In genomic region chr14:39442293-39442692, GRCh38 we compare ENCODE assay signal across 1 cellular context.
TF ChIP-seq lines count a peak whose summit lies in the region.

No MANE protein-coding gene starts in this region.

TF ChIP-seq in GM23338, 12 proteins besides CTCF, POLR2A, EP300 and RAD21 (continued from another document):
- TF ChIP-seq CREB1 (CRISPR knock-in tag; IDR thresholded peaks at IDR 0.05; ENCODE audit: low read depth), result no peak
- TF ChIP-seq ZNF331 (CRISPR knock-in tag; IDR thresholded peaks at IDR 0.05; ENCODE audit: low read depth), result no peak
- TF ChIP-seq STAT1 (IDR thresholded peaks at IDR 0.05; ENCODE audit: unreplicated experiment), result no peak
- no peak for TF ChIP-seq ETS1 (IDR thresholded peaks at IDR 0.05)
- TF ChIP-seq, protein P1, sequence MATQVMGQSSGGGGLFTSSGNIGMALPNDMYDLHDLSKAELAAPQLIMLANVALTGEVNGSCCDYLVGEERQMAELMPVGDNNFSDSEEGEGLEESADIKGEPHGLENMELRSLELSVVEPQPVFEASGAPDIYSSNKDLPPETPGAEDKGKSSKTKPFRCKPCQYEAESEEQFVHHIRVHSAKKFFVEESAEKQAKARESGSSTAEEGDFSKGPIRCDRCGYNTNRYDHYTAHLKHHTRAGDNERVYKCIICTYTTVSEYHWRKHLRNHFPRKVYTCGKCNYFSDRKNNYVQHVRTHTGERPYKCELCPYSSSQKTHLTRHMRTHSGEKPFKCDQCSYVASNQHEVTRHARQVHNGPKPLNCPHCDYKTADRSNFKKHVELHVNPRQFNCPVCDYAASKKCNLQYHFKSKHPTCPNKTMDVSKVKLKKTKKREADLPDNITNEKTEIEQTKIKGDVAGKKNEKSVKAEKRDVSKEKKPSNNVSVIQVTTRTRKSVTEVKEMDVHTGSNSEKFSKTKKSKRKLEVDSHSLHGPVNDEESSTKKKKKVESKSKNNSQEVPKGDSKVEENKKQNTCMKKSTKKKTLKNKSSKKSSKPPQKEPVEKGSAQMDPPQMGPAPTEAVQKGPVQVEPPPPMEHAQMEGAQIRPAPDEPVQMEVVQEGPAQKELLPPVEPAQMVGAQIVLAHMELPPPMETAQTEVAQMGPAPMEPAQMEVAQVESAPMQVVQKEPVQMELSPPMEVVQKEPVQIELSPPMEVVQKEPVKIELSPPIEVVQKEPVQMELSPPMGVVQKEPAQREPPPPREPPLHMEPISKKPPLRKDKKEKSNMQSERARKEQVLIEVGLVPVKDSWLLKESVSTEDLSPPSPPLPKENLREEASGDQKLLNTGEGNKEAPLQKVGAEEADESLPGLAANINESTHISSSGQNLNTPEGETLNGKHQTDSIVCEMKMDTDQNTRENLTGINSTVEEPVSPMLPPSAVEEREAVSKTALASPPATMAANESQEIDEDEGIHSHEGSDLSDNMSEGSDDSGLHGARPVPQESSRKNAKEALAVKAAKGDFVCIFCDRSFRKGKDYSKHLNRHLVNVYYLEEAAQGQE (IDR thresholded peaks at IDR 0.05; ENCODE audit: unreplicated experiment), result no peak
- TF ChIP-seq JUNB (IDR thresholded peaks at IDR 0.05; ENCODE audit: unreplicated experiment), result no peak
- no peak for TF ChIP-seq EZH2phosphoT487 (IDR thresholded peaks at IDR 0.05; ENCODE audit: unreplicated experiment)
- no peak for TF ChIP-seq POLR2AphosphoS5 (IDR thresholded peaks at IDR 0.05; ENCODE audit: low read depth)
- no peak for TF ChIP-seq ZNF114 (CRISPR knock-in tag; IDR thresholded peaks at IDR 0.05)
